In genomic region chr19:18000981-18001836, GRCh38 we compare ENCODE assay signal across 1 cellular context.
TF ChIP-seq lines count a peak whose summit lies in the region.

No MANE protein-coding gene starts in this region.

TF ChIP-seq in HepG2, 621 proteins besides CTCF, POLR2A, EP300 and RAD21 (continued from another document and continues in another):
- TF ChIP-seq ZNF180 (CRISPR knock-in tag; IDR thresholded peaks at IDR 0.05; ENCODE audit: borderline replicate concordance, low read depth) (no peak), ZBTB7B (CRISPR knock-in tag; IDR thresholded peaks at IDR 0.05) (peak; percentile 27; the same call in 1 of the 2 replicates), GTF2F1 (IDR thresholded peaks at IDR 0.05; ENCODE audit: low read length) (no peak), RBM22 (optimal IDR thresholded peaks at IDR 0.05; ENCODE audit: low read length) (no peak), ZNF770 (CRISPR knock-in tag; IDR thresholded peaks at IDR 0.05) (peak; percentile 48; the same call in 1 of the 2 replicates), ZBTB46 (CRISPR knock-in tag; IDR thresholded peaks at IDR 0.05; ENCODE audit: borderline replicate concordance) (no peak), ZNF44 (CRISPR knock-in tag; IDR thresholded peaks at IDR 0.05) (no peak), PHF21A (CRISPR knock-in tag; IDR thresholded peaks at IDR 0.05) (peak; percentile 51; the same call in 1 of the 2 replicates), MED8 (CRISPR knock-in tag; IDR thresholded peaks at IDR 0.05; ENCODE audit: insufficient replicate concordance) (no peak), ZNF878 (CRISPR knock-in tag; IDR thresholded peaks at IDR 0.05) (0 out of 2 replicates have a peak, but pooled peaks have one; percentile 48), ZFAT (CRISPR knock-in tag; conservative IDR thresholded peaks at IDR 0.05) (no peak), AHR (CRISPR knock-in tag; IDR thresholded peaks at IDR 0.05) (no peak), RARA (CRISPR knock-in tag; IDR thresholded peaks at IDR 0.05) (peak; percentile 39; the same call in 1 of the 2 replicates), POLR2G (IDR thresholded peaks at IDR 0.05; ENCODE audit: low read depth, low read length) (peak; percentile 77), ZSCAN21 (CRISPR knock-in tag; IDR thresholded peaks at IDR 0.05; ENCODE audit: borderline replicate concordance) (peak; percentile 75), MEIS2 (CRISPR knock-in tag; IDR thresholded peaks at IDR 0.05) (peak; percentile 81), GATAD1 (CRISPR knock-in tag; IDR thresholded peaks at IDR 0.05) (0 out of 2 replicates have a peak, but pooled peaks have one; percentile 15), IKZF1 (IDR thresholded peaks at IDR 0.05) (no peak), NR2F6 (IDR thresholded peaks at IDR 0.05) (no peak), NR2F6 (CRISPR knock-in tag; IDR thresholded peaks at IDR 0.05) (0 out of 2 replicates have a peak, but pooled peaks have one; percentile 22), ZNF350 (CRISPR knock-in tag; IDR thresholded peaks at IDR 0.05; ENCODE audit: borderline replicate concordance, low read depth) (peak; percentile 32; the same call in 1 of the 2 replicates), CEBPB (IDR thresholded peaks at IDR 0.05; ENCODE audit: borderline replicate concordance, low read depth, low read length) (no peak), ZNF101 (CRISPR knock-in tag; IDR thresholded peaks at IDR 0.05; ENCODE audit: borderline replicate concordance, low read depth) (no peak), ZNF703 (CRISPR knock-in tag; IDR thresholded peaks at IDR 0.05; ENCODE audit: borderline replicate concordance) (no peak), SRSF9 (IDR thresholded peaks at IDR 0.05; ENCODE audit: borderline replicate concordance, insufficient read depth, low read depth, low read length, poor library complexity, severe bottlenecking) (no peak), ZIK1 (CRISPR knock-in tag; IDR thresholded peaks at IDR 0.05; ENCODE audit: borderline replicate concordance, low read depth) (peak; percentile 84; the same call in 1 of the 2 replicates), POLR2AphosphoS5 (IDR thresholded peaks at IDR 0.05; ENCODE audit: low read depth, low read length) (no peak), SRSF4 (IDR thresholded peaks at IDR 0.05; ENCODE audit: low read depth, low read length, poor library complexity, severe bottlenecking) (no peak), ZSCAN25 (CRISPR knock-in tag; IDR thresholded peaks at IDR 0.05) (0 out of 2 replicates have a peak, but pooled peaks have one; percentile 27), CREB3 (CRISPR knock-in tag; IDR thresholded peaks at IDR 0.05) (peak; percentile 78; the same call in 1 of the 2 replicates), MIER2 (CRISPR knock-in tag; IDR thresholded peaks at IDR 0.05) (no peak), ZNF18 (CRISPR knock-in tag; IDR thresholded peaks at IDR 0.05; ENCODE audit: insufficient replicate concordance) (peak; percentile 51), FOXM1 (CRISPR knock-in tag; IDR thresholded peaks at IDR 0.05) (no peak), POGK (CRISPR knock-in tag; conservative IDR thresholded peaks at IDR 0.05) (no peak; the same call in 1 of the 2 replicates), SSRP1 (CRISPR knock-in tag; IDR thresholded peaks at IDR 0.05) (no peak), ZNF607 (CRISPR knock-in tag; IDR thresholded peaks at IDR 0.05; ENCODE audit: borderline replicate concordance) (peak; percentile 88), IKZF5 (CRISPR knock-in tag; IDR thresholded peaks at IDR 0.05) (0 out of 2 replicates have a peak, but pooled peaks have one; percentile 11), HOXA7 (CRISPR knock-in tag; IDR thresholded peaks at IDR 0.05) (no peak), CHD4 (IDR thresholded peaks at IDR 0.05; ENCODE audit: borderline replicate concordance, low read length) (no peak), ZBTB14 (CRISPR knock-in tag; IDR thresholded peaks at IDR 0.05) (peak; percentile 66)
- TF ChIP-seq, protein P1, sequence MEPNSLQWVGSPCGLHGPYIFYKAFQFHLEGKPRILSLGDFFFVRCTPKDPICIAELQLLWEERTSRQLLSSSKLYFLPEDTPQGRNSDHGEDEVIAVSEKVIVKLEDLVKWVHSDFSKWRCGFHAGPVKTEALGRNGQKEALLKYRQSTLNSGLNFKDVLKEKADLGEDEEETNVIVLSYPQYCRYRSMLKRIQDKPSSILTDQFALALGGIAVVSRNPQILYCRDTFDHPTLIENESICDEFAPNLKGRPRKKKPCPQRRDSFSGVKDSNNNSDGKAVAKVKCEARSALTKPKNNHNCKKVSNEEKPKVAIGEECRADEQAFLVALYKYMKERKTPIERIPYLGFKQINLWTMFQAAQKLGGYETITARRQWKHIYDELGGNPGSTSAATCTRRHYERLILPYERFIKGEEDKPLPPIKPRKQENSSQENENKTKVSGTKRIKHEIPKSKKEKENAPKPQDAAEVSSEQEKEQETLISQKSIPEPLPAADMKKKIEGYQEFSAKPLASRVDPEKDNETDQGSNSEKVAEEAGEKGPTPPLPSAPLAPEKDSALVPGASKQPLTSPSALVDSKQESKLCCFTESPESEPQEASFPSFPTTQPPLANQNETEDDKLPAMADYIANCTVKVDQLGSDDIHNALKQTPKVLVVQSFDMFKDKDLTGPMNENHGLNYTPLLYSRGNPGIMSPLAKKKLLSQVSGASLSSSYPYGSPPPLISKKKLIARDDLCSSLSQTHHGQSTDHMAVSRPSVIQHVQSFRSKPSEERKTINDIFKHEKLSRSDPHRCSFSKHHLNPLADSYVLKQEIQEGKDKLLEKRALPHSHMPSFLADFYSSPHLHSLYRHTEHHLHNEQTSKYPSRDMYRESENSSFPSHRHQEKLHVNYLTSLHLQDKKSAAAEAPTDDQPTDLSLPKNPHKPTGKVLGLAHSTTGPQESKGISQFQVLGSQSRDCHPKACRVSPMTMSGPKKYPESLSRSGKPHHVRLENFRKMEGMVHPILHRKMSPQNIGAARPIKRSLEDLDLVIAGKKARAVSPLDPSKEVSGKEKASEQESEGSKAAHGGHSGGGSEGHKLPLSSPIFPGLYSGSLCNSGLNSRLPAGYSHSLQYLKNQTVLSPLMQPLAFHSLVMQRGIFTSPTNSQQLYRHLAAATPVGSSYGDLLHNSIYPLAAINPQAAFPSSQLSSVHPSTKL (CRISPR knock-in tag; IDR thresholded peaks at IDR 0.05): peak; percentile 56
- TF ChIP-seq, protein P2, sequence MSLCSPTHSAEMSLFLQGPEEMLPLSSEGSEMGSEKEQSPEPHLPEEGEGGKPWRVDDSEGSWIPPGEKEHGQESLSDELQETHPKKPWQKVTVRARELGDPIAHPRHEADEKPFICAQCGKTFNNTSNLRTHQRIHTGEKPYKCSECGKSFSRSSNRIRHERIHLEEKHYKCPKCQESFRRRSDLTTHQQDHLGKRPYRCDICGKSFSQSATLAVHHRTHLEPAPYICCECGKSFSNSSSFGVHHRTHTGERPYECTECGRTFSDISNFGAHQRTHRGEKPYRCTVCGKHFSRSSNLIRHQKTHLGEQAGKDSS (CRISPR knock-in tag; IDR thresholded peaks at IDR 0.05; ENCODE audit: borderline replicate concordance, low read depth): 0 out of 2 replicates have a peak, but pooled peaks have one; percentile 40
- TF ChIP-seq, protein P3, sequence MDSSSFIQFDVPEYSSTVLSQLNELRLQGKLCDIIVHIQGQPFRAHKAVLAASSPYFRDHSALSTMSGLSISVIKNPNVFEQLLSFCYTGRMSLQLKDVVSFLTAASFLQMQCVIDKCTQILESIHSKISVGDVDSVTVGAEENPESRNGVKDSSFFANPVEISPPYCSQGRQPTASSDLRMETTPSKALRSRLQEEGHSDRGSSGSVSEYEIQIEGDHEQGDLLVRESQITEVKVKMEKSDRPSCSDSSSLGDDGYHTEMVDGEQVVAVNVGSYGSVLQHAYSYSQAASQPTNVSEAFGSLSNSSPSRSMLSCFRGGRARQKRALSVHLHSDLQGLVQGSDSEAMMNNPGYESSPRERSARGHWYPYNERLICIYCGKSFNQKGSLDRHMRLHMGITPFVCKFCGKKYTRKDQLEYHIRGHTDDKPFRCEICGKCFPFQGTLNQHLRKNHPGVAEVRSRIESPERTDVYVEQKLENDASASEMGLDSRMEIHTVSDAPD (CRISPR knock-in tag; IDR thresholded peaks at IDR 0.05): 0 out of 2 replicates have a peak, but pooled peaks have one; percentile 48
- TF ChIP-seq, protein P4, sequence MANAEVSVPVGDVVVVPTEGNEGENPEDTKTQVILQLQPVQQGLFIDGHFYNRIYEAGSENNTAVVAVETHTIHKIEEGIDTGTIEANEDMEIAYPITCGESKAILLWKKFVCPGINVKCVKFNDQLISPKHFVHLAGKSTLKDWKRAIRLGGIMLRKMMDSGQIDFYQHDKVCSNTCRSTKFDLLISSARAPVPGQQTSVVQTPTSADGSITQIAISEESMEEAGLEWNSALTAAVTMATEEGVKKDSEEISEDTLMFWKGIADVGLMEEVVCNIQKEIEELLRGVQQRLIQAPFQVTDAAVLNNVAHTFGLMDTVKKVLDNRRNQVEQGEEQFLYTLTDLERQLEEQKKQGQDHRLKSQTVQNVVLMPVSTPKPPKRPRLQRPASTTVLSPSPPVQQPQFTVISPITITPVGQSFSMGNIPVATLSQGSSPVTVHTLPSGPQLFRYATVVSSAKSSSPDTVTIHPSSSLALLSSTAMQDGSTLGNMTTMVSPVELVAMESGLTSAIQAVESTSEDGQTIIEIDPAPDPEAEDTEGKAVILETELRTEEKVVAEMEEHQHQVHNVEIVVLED (CRISPR knock-in tag; IDR thresholded peaks at IDR 0.05; ENCODE audit: borderline replicate concordance): peak; percentile 51; the same call in 1 of the 2 replicates
